8 cellular contexts compared by ENCODE assay signal in the genomic region with DNA sequence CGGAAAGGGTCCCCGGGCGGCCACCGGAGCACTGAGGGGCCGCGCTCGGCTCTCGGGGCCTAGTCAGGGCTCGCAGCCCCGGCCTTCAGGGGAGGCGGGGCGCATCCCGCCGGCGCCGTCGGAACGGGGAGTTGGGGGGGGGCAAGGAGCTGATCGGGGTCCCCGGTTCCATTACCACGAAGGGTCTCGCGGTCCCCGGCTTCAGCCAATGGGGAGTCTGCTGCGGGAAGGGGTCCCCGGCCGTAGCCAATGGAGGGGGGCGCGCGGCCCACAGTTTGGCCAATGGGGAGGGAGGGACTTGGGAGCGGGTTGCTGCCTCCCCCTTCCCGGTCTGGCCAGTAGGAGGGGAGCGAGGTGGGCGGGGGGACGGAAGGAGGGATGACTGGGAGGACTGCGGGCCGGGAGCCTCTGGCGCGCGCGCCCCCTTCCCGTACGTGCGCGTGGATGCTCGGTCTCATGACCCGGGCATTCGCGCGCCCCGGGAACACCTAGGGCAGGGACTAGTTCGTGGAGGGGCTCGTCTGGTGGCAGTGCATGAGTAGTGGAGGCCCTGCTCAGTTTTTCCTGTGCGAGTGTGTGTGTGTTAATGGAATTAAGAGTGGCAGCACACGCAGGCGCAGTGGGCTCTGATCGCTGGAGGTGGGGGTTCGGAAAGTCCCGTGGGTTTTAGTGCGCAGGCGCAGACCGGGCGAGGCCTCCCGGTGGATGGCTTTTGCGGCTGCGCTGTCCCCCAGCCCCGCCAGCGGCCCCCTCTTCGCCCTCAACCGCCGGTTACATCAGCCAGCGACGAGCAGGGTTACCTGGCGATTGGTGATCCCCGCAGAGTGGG. TPM values are rescaled to one million over a fixed set of nuclear protein-coding genes. Genes with fewer than 3 reads are reported as not detected.
DNase-seq lines count a peak whose midpoint lies in the region; ATAC-seq and FAIRE-seq lines count a peak whose summit lies in the region.

No MANE protein-coding gene starts in this region.

- H3K27ac ChIP-seq in right cardiac atrium (ENCODE audit: low read length) = peak overlapping the region; percentile 96

- ATAC-seq in GM18502 (IDR thresholded peaks at IDR 0.05; ENCODE audit: poor library complexity, unreplicated experiment) = peak; percentile 56
- ATAC-seq in HG02970 (IDR thresholded peaks at IDR 0.05; ENCODE audit: low FRiP score, unreplicated experiment) = peak; percentile 58
- ATAC-seq in right cardiac atrium = peak; percentile 95 to 96

- H3K27me3 ChIP-seq in right cardiac atrium (ENCODE audit: control insufficient read depth, insufficient read depth) = no peaks in the 10 kb centered on the region

- H3K4me3 ChIP-seq in right cardiac atrium (ENCODE audit: low read length) = peak overlapping the region; percentile 99

- DNase-seq in NCI-H187 treated with DMSO at 0.1 percent for 48 hours (lab: John Stamatoyannopoulos, UW) (peak; percentile 35), T-helper 2 cell (peak; percentile 90 to 98 (median 94)), anterior cingulate cortex (lab: John Stamatoyannopoulos, UW) (peak; percentile 68 to 98 (median 94)), right cardiac atrium (peak; percentile 98 to 99 (median 99)), pulmonary artery endothelial cell (ENCODE audit: low read depth, low spot score) (peak; percentile 97), urothelium cell line (ENCODE audit: low spot score) (peak; percentile 93)

- WGBS in right cardiac atrium = under 1% methylated on average over 75 of the region's 75 CpGs

- H3K4me1 ChIP-seq in right cardiac atrium (ENCODE audit: control insufficient read depth, insufficient read depth, low read length) = no peaks in the 10 kb centered on the region

- H3K9me3 ChIP-seq in right cardiac atrium (ENCODE audit: control insufficient read depth, low read length) = no peaks in the 10 kb centered on the region

- intact Hi-C loops in right cardiac atrium (cut with DNase I) = loop anchor here in 1 of 4 donors (5.0 kb wide), 1 partner anchor 118 kb away; no protein-coding TSS in a partner anchor

- FAIRE-seq in urothelium cell line (lab: Jason Lieb, UNC) = no peak

RNA-seq across cellular contexts. Expression of a gene that starts 1.1 kb away (rescaled TPM):
- 10 to 100 TPM; 55.3 to 59.8 (median 58.8) TPM for total RNA-seq in right cardiac atrium
- 40.1 TPM for polyA plus RNA-seq in right cardiac atrium
- 27.4 and 32.2 TPM in 2 replicates for total RNA-seq in pulmonary artery endothelial cell

RNA-seq across cellular contexts. Expression of a gene that starts 22.2 kb away (rescaled TPM):
- 100 to 1,000 TPM; 160 to 188 (median 173) TPM for total RNA-seq in right cardiac atrium
- 227 TPM for polyA plus RNA-seq in right cardiac atrium
- 180 and 199 TPM in 2 replicates for total RNA-seq in pulmonary artery endothelial cell

RNA-seq across cellular contexts. Expression of a gene that starts 39.7 kb away (rescaled TPM):
- total RNA-seq in right cardiac atrium (10 to 100 TPM; 38.6 to 50.2 (median 44.9) TPM), pulmonary artery endothelial cell (10.6 and 12.1 TPM in 2 replicates)
- 41.7 TPM for polyA plus RNA-seq in right cardiac atrium

RNA-seq across cellular contexts. Expression of a gene that starts 54.4 kb away (rescaled TPM):
- total RNA-seq in right cardiac atrium (under 1 TPM; 0.11 to 0.75 (median 0.58) TPM), pulmonary artery endothelial cell (0.20 and 0.28 TPM in 2 replicates)
- polyA plus RNA-seq in right cardiac atrium = 0.11 TPM

Comparison
In these comparisons a context has a peak if more than half of its experiments do, and no peak if none do; other contexts are left out.
1. Peak in every context shown above with its lines: DNase-seq, ATAC-seq, H3K4me3 ChIP-seq and H3K27ac ChIP-seq.
2. DNase-seq: peak in every context shown above with its lines; median percentile 99 in right cardiac atrium; 97 in pulmonary artery endothelial cell; 94 in T-helper 2 cell; 94 in anterior cingulate cortex; 93 in urothelium cell line; 35 in NCI-H187 treated with DMSO at 0.1 percent for 48 hours.